ENCODE assay signal across 17 cellular contexts in the genomic region with DNA sequence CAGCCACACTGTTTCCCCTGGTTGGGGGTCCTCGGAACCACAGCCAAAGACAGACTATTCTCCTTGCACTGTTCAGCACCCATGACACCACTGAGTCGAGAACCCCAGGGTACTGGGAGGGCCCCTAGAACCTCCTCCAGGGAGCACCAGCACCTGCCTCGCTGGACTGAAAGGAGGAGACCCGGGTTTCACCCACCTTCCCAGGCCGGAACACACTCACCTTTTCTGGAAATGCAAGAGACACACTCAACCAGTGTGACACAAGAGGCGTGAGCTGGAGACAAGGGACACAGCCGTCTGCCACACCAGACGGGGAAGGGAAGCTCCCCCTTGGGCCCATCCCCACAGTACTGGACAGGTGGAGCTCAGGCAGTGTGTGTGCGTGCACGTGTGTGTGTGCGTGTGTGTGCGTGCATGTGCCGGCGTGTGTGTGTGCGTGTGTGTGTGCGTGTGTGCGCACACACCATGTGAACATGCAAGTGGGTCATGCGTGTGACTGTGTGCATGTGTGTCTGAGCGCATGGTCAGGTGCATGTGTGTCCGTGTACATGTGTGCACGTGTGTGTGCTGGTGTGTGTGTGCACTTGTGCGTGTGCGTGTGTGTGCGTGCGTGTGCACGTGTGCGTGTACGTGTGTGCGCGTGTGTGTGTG.
"Had no signal": no experiment of that assay in that cellular context is flagged by ENCODE, and none has a peak within 500 bp of the region (broad histone marks: within the 10 kb centered on the region; RNA-seq: fewer than 3 reads in every experiment).

No MANE protein-coding gene starts in this region.

- H3K4me3 Mint-ChIP-seq: activated naive CD8-positive, alpha-beta T cell treated with anti-CD3 and anti-CD28 coated beads, Interleukin-2, amount 50 U/mL, for 24 hours; activated T-helper 17 cell treated with anti-CD3 and anti-CD28 coated beads, Interleukin-2, amount 50 U/mL, for 72 hours; endodermal cell; nephron progenitor cell; stimulated activated effector memory CD8-positive, alpha-beta T cell treated with anti-CD3 and anti-CD28 coated beads, Interleukin-12 subunit alpha, Interleukin-12 subunit beta, amount 100 ng/mL, for 72 hours had no signal

- ATAC-seq: activated CD4-positive, CD25-positive, alpha-beta regulatory T cell treated with anti-CD3 and anti-CD28 coated beads, Interleukin-2, amount 50 U/mL, for 24 hours; activated naive CD8-positive, alpha-beta T cell treated with anti-CD3 and anti-CD28 coated beads, Interleukin-2, amount 50 U/mL, for 24 hours; activated T-helper 17 cell treated with anti-CD3 and anti-CD28 coated beads, Interleukin-2, amount 50 U/mL, for 72 hours; gastrocnemius medialis; left lobe of liver; stimulated activated effector memory CD8-positive, alpha-beta T cell treated with anti-CD3 and anti-CD28 coated beads, Interleukin-12 subunit alpha, Interleukin-12 subunit beta, amount 100 ng/mL, for 72 hours had no signal

- H3K36me3 ChIP-seq: ascending aorta, breast epithelium, gastrocnemius medialis, thyroid gland, vagina had no signal

- H3K27ac Mint-ChIP-seq: activated naive CD8-positive, alpha-beta T cell treated with anti-CD3 and anti-CD28 coated beads, Interleukin-2, amount 50 U/mL, for 24 hours; activated T-helper 17 cell treated with anti-CD3 and anti-CD28 coated beads, Interleukin-2, amount 50 U/mL, for 72 hours; endodermal cell; nephron progenitor cell; stimulated activated effector memory CD8-positive, alpha-beta T cell treated with anti-CD3 and anti-CD28 coated beads, Interleukin-12 subunit alpha, Interleukin-12 subunit beta, amount 100 ng/mL, for 72 hours had no signal

- H3K27me3 ChIP-seq: ascending aorta, thyroid gland, vagina had no signal

- H3K9me3 Mint-ChIP-seq: activated naive CD8-positive, alpha-beta T cell treated with anti-CD3 and anti-CD28 coated beads, Interleukin-2, amount 50 U/mL, for 24 hours; activated T-helper 17 cell treated with anti-CD3 and anti-CD28 coated beads, Interleukin-2, amount 50 U/mL, for 72 hours; endodermal cell; nephron progenitor cell; stimulated activated effector memory CD8-positive, alpha-beta T cell treated with anti-CD3 and anti-CD28 coated beads, Interleukin-12 subunit alpha, Interleukin-12 subunit beta, amount 100 ng/mL, for 72 hours had no signal

- FAIRE-seq: islet of Langerhans had no signal

- H3K9me3 ChIP-seq: ascending aorta, breast epithelium, gastrocnemius medialis, thyroid gland, vagina had no signal

- H3K4me1 ChIP-seq: ascending aorta, breast epithelium, gastrocnemius medialis, thyroid gland, vagina had no signal

- H3K4me1 Mint-ChIP-seq: activated naive CD8-positive, alpha-beta T cell treated with anti-CD3 and anti-CD28 coated beads, Interleukin-2, amount 50 U/mL, for 24 hours; activated T-helper 17 cell treated with anti-CD3 and anti-CD28 coated beads, Interleukin-2, amount 50 U/mL, for 72 hours; stimulated activated effector memory CD8-positive, alpha-beta T cell treated with anti-CD3 and anti-CD28 coated beads, Interleukin-12 subunit alpha, Interleukin-12 subunit beta, amount 100 ng/mL, for 72 hours had no signal

- H3K36me3 Mint-ChIP-seq: stimulated activated effector memory CD8-positive, alpha-beta T cell treated with anti-CD3 and anti-CD28 coated beads, Interleukin-12 subunit alpha, Interleukin-12 subunit beta, amount 100 ng/mL, for 72 hours had no signal

- H3K4me3 ChIP-seq: ascending aorta, breast epithelium, gastrocnemius medialis, thyroid gland, vagina had no signal

- DNase-seq: activated CD4-positive, alpha-beta T cell treated with anti-CD3 and anti-CD28 coated beads, Interleukin-2, amount 50 U/mL, for 4 hours; activated naive CD4-positive, alpha-beta T cell treated with Interleukin-2 at 50 U/mL for 16 hours; activated naive CD8-positive, alpha-beta T cell treated with anti-CD3 and anti-CD28 coated beads, Interleukin-2, amount 50 U/mL, for 24 hours; endodermal cell; erythroblast; gastrocnemius medialis; mesendoderm; thyroid gland had no signal

- H3K27ac ChIP-seq: ascending aorta, breast epithelium, gastrocnemius medialis, thyroid gland, vagina had no signal
